In genomic region chr10:24571870-24572450, GRCh38 we compare ENCODE assay signal across 14 cellular contexts.
A peak's percentile ranks its signal among the peaks of the same experiment; 100 is the strongest.
DNase-seq lines count a peak whose midpoint lies in the region; ATAC-seq and TF ChIP-seq lines count a peak whose summit lies in the region.
"Had no signal": no experiment of that assay in that cellular context is flagged by ENCODE, and none has a peak within 500 bp of the region (broad histone marks: within the 10 kb centered on the region; RNA-seq: fewer than 3 reads in every experiment).

No MANE protein-coding gene starts in this region.

- H2AFZ ChIP-seq in H9 (ENCODE audit: low read length) = no peak overlapping the region

- no peak overlapping the region for H3K9ac ChIP-seq in H9 (ENCODE audit: extremely low read depth, insufficient read length, low read length)
- H3K9ac ChIP-seq: BLaER1 treated with 17β-estradiol and CSF1 and Interleukin-3, amounts not matched to agents 10 nM and 100 nM had no signal

- H3K4me3 ChIP-seq in NB4 (ENCODE audit: low read depth, low read length) = no peak overlapping the region
- H3K4me3 ChIP-seq: BLaER1 treated with 17β-estradiol and CSF1 and Interleukin-3, amounts not matched to agents 10 nM and 100 nM; GM12878 had no signal

- no peaks in the 10 kb centered on the region for H3K23me2 ChIP-seq in H9 (ENCODE audit: insufficient read length, low read depth, low read length, poor library complexity, severe bottlenecking)

- H3K4ac ChIP-seq in H9 (ENCODE audit: low read depth, low read length) = no peak overlapping the region

- ATAC-seq in Right ventricle myocardium inferior (peak; percentile 29), left cardiac atrium (no peak)
- ATAC-seq in effector memory CD8-positive, alpha-beta T cell (replicated peaks) = no peak
- ATAC-seq: GM12878, HCT116 had no signal

- intact Hi-C loops in Right ventricle myocardium inferior (cut with DNase I) (no loop called here), left cardiac atrium (cut with DNase I) (no loop called here)

- no peaks in the 10 kb centered on the region for H3K9me3 ChIP-seq in H9 (ENCODE audit: control insufficient read depth, low read depth, low read length)

- no peak overlapping the region for H3K27ac Mint-ChIP-seq in effector memory CD8-positive, alpha-beta T cell
- no peak overlapping the region; a peak in 1 of 7 replicates for H3K27ac Mint-ChIP-seq in H9

- H3K4me1 ChIP-seq in H9 (ENCODE audit: insufficient read depth, low read length) = no peaks in the 10 kb centered on the region
- H3K4me1 ChIP-seq: BLaER1 treated with 17β-estradiol and CSF1 and Interleukin-3, amounts not matched to agents 10 nM and 100 nM had no signal

- no peak overlapping the region for H3K14ac ChIP-seq in H9 (ENCODE audit: insufficient read depth, low read length)

- H2BK20ac ChIP-seq in H9 (ENCODE audit: low read depth, low read length, poor library complexity, severe bottlenecking) = no peak overlapping the region

- no peak overlapping the region for H3K23ac ChIP-seq in H9 (ENCODE audit: insufficient read length, low read depth, low read length)

- no peak overlapping the region for H4K5ac ChIP-seq in H9 (ENCODE audit: insufficient read length, low read depth, low read length)

- no CpG with 5 or more reads among the region's 7 CpGs for WGBS in H9 (ENCODE audit: extremely low coverage, insufficient read length, low lambda C conversion rate)

- no peaks in the 10 kb centered on the region for H4K20me1 ChIP-seq in H9 (ENCODE audit: control insufficient read depth, insufficient read depth, insufficient read length)
- H4K20me1 ChIP-seq: BLaER1 treated with 17β-estradiol and CSF1 and Interleukin-3, amounts not matched to agents 10 nM and 100 nM had no signal

- H2AK5ac ChIP-seq in H9 (ENCODE audit: insufficient read length, low read length) = no peak overlapping the region

- no peaks in the 10 kb centered on the region for H3K79me2 ChIP-seq in H9 (ENCODE audit: insufficient read depth, low read length)

- no peak overlapping the region for H3K56ac ChIP-seq in H9 (ENCODE audit: insufficient read length, low read depth, low read length)

- no peaks in the 10 kb centered on the region for H3K79me1 ChIP-seq in H9 (ENCODE audit: insufficient read depth, low read depth, low read length, poor library complexity, severe bottlenecking)

- no peak overlapping the region for H2BK120ac ChIP-seq in H9 (ENCODE audit: low read depth, low read length, poor library complexity, severe bottlenecking)

- no peak overlapping the region for H3K27ac ChIP-seq in H9 (ENCODE audit: insufficient read length, low read depth, low read length)
- H3K27ac ChIP-seq: BLaER1 treated with 17β-estradiol and CSF1 and Interleukin-3, amounts not matched to agents 10 nM and 100 nM had no signal

- no peak overlapping the region for H4K91ac ChIP-seq in H9 (ENCODE audit: insufficient read length, low read depth, low read length)

- no peak overlapping the region for H3T11ph ChIP-seq in H9 (ENCODE audit: low read length)

- H4K8ac ChIP-seq in H9 (replicated peaks; ENCODE audit: insufficient read length, low read depth, low read length) = no peak overlapping the region

- H3K4me2 ChIP-seq in H9 (ENCODE audit: insufficient read depth, insufficient read length, low read length) = no peak overlapping the region
- H3K4me2 ChIP-seq: BLaER1 treated with 17β-estradiol and CSF1 and Interleukin-3, amounts not matched to agents 10 nM and 100 nM had no signal

- peaks cover 65 to 72% of the 10 kb centered on the region in 2 donors for H3K27me3 Mint-ChIP-seq in effector memory CD8-positive, alpha-beta T cell
- peaks cover 5% of the 10 kb centered on the region for H3K27me3 Mint-ChIP-seq in H9 (ENCODE audit: low read depth)

- H3K9me3 Mint-ChIP-seq in effector memory CD8-positive, alpha-beta T cell = no peaks in the 10 kb centered on the region
- H3K9me3 Mint-ChIP-seq in H9 = peaks cover 0 to 3% of the 10 kb centered on the region in 2 experiments; a peak in 1 of 5 replicates

- peaks cover 0 to 4% of the 10 kb centered on the region in 2 donors for H3K4me1 Mint-ChIP-seq in effector memory CD8-positive, alpha-beta T cell (ENCODE audit: low read depth in 2 of 2)
- H3K4me1 Mint-ChIP-seq in H9 = peaks cover 10 to 20% of the 10 kb centered on the region in 2 experiments; a peak in 3 of 4 replicates

- H2BK12ac ChIP-seq in H9 (ENCODE audit: insufficient read length, low read depth, low read length) = no peak overlapping the region

- H3K36me3 Mint-ChIP-seq in effector memory CD8-positive, alpha-beta T cell (ENCODE audit: insufficient read depth) = no peaks in the 10 kb centered on the region
- peaks cover 0 to 5% (median 0%) of the 10 kb centered on the region in 3 experiments; a peak in 2 of 7 replicates for H3K36me3 Mint-ChIP-seq in H9 (ENCODE audit: insufficient read depth in 1 of 3, low read depth in 3 of 3)

- H3K18ac ChIP-seq in H9 (ENCODE audit: insufficient read length, low read depth, low read length) = no peak overlapping the region

- no peak overlapping the region for H2BK15ac ChIP-seq in H9 (ENCODE audit: low read depth, low read length)

- TF ChIP-seq CTCF in NB4 (IDR thresholded peaks at IDR 0.05; ENCODE audit: low read depth, low read length) (no peak), H9 (conservative IDR thresholded peaks at IDR 0.05) (no peak)

- no peak for TF ChIP-seq POLR2A in NB4 (IDR thresholded peaks at IDR 0.05; ENCODE audit: extremely low read depth, insufficient read length)

- DNase-seq in Right ventricle myocardium inferior (ENCODE audit: missing footprints) (no peak), left cardiac atrium (no peak), NB4 (ENCODE audit: low read depth) (peak; percentile 4), cerebellum (ENCODE audit: low spot score) (peak; percentile 24), H9 (no peak), DMS153 (lab: John Stamatoyannopoulos, UW) (no peak)
- DNase-seq in effector memory CD8-positive, alpha-beta T cell = no peak
- DNase-seq: 8988T; ACHN; CD4-positive, CD25-positive, alpha-beta regulatory T cell; KG1 had no signal

- no peak overlapping the region for H3K4me3 Mint-ChIP-seq in effector memory CD8-positive, alpha-beta T cell
- H3K4me3 Mint-ChIP-seq in H9 = no peak overlapping the region
- H3K4me3 Mint-ChIP-seq: CD4-positive, CD25-positive, alpha-beta regulatory T cell had no signal

- no peaks in the 10 kb centered on the region for H3K27me3 ChIP-seq in H9 (ENCODE audit: insufficient read depth, low read length)
- H3K27me3 ChIP-seq: BLaER1 treated with 17β-estradiol and CSF1 and Interleukin-3, amounts not matched to agents 10 nM and 100 nM had no signal

- H2BK5ac ChIP-seq in H9 (ENCODE audit: insufficient read length, low read length) = no peak overlapping the region

Comparison
In these comparisons a context has a peak if more than half of its experiments do, and no peak if none do; other contexts are left out.
1. DNase-seq: peak in NB4 (single experiment) and cerebellum (single experiment); none in Right ventricle myocardium inferior (single experiment), left cardiac atrium (single experiment), effector memory CD8-positive, alpha-beta T cell (0 of 3), H9 (single experiment) and DMS153 (single experiment).